Comparison of ENCODE assay signal across 37 cellular contexts in the genomic region with DNA sequence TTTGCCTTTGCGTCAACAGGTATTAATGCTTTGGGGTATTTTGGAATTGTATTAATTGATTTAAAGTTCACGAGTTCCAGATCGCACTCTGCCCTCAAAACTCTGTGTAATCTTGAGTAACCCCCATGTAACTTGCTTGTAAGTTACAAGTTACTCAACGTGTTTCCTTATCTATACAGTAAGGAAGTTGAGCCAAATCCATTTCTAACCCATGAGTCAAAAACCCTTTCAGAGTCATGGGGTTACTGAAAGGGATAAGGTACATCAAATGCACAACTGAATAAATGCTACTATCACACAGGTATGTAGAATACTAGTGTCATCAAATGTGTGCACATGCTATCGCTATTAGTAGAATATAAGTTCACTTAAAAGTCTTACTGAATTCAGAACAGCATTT. TPM values are rescaled to one million over a fixed set of nuclear protein-coding genes. Genes with fewer than 3 reads are reported as not detected.
"Had no signal": no experiment of that assay in that cellular context is flagged by ENCODE, and none has a peak within 500 bp of the region (broad histone marks: within the 10 kb centered on the region; RNA-seq: fewer than 3 reads in every experiment).

No MANE protein-coding gene starts in this region.

- H3K36me3 Mint-ChIP-seq: activated CD4-positive, alpha-beta memory T cell treated with anti-CD3 and anti-CD28 coated beads for 36 hours; activated naive CD4-positive, alpha-beta T cell treated with anti-CD3 and anti-CD28 coated beads, Interleukin-2, amount 10 ng/mL, durations not matched to agents 7 days and 5 days; activated naive CD4-positive, alpha-beta T cell treated with anti-CD3 and anti-CD28 coated beads, Interleukin-2, amount 50 U/mL, for 24 hours; activated naive CD8-positive, alpha-beta T cell; activated naive CD8-positive, alpha-beta T cell treated with anti-CD3 and anti-CD28 coated beads, Interleukin-2, amount 10 ng/mL, durations not matched to agents 7 days and 5 days; brain had no signal

- DNase-seq: activated B cell treated with CpG ODN at 0.5 μM for 24 hours; activated CD4-positive, alpha-beta memory T cell treated with anti-CD3 and anti-CD28 coated beads for 36 hours; activated CD4-positive, alpha-beta T cell treated with anti-CD3 and anti-CD28 coated beads for 4 hours; activated CD4-positive, alpha-beta T cell treated with anti-CD3 and anti-CD28 coated beads, Interleukin-2, amount 10 ng/mL, durations not matched to agents 24 days and 14 days; activated CD4-positive, alpha-beta T cell treated with anti-CD3 and anti-CD28 coated beads, Interleukin-2, amount 50 U/mL, for 1 hour; activated CD4-positive, alpha-beta T cell treated with anti-CD3 and anti-CD28 coated beads, Interleukin-2, amount 50 U/mL, for 4 hours; activated CD4-positive, CD25-positive, alpha-beta regulatory T cell treated with anti-CD3 and anti-CD28 coated beads, Interleukin-2, amount 50 U/mL, for 72 hours; activated CD8-positive, alpha-beta memory T cell treated with anti-CD3 and anti-CD28 coated beads, Interleukin-2, amount 50 U/mL, for 4 hours; activated CD8-positive, alpha-beta T cell treated with anti-CD3 and anti-CD28 coated beads for 36 hours; activated effector memory CD4-positive, alpha-beta T cell treated with anti-CD3 and anti-CD28 coated beads, Interleukin-2, amount 50 U/mL, for 16 hours; activated gamma-delta T cell treated with Interleukin-2 at 50 U/mL for 16 hours; activated naive CD4-positive, alpha-beta T cell; activated naive CD4-positive, alpha-beta T cell treated with anti-CD3 and anti-CD28 coated beads, Interleukin-2, amount 10 ng/mL, durations not matched to agents 7 days and 5 days; activated naive CD8-positive, alpha-beta T cell treated with anti-CD3 and anti-CD28 coated beads, Interleukin-2, amount 10 ng/mL, durations not matched to agents 7 days and 5 days; activated naive CD8-positive, alpha-beta T cell treated with anti-CD3 and anti-CD28 coated beads, Interleukin-2, amount 50 U/mL, for 24 hours; activated T-cell treated with anti-CD3 and anti-CD28 coated beads for 4 hours; activated T-cell treated with anti-CD3 and anti-CD28 coated beads, Interleukin-2, amount 50 U/mL, for 1 hour; activated T-cell treated with anti-CD3 and anti-CD28 coated beads, Interleukin-2, amount 50 U/mL, for 4 hours; activated T-cell treated with anti-CD3 and anti-CD28 coated beads, Interleukin-2, amount 50 U/mL, for 72 hours; amniotic stem cell; aorta; central memory CD4-positive, alpha-beta T cell; T-helper 1 cell; T-helper 2 cell; T-helper 9 cell had no signal

- H3K27me3 Mint-ChIP-seq: activated CD4-positive, alpha-beta memory T cell treated with anti-CD3 and anti-CD28 coated beads for 36 hours; activated CD4-positive, alpha-beta T cell treated with anti-CD3 and anti-CD28 coated beads, Interleukin-2, amount 10 ng/mL, durations not matched to agents 24 days and 14 days; activated naive CD4-positive, alpha-beta T cell treated with anti-CD3 and anti-CD28 coated beads, Interleukin-2, amount 10 ng/mL, durations not matched to agents 7 days and 5 days; activated naive CD8-positive, alpha-beta T cell treated with anti-CD3 and anti-CD28 coated beads, Interleukin-2, amount 10 ng/mL, durations not matched to agents 7 days and 5 days; brain had no signal

- FAIRE-seq: TTC549 had no signal

- H3K27ac ChIP-seq: VCaP had no signal

- H3K4me1 Mint-ChIP-seq: activated B cell treated with CpG ODN at 0.5 μM for 24 hours; activated CD4-positive, alpha-beta T cell treated with anti-CD3 and anti-CD28 coated beads, Interleukin-2, amount 10 ng/mL, durations not matched to agents 24 days and 14 days; activated naive CD4-positive, alpha-beta T cell treated with anti-CD3 and anti-CD28 coated beads, Interleukin-2, amount 10 ng/mL, durations not matched to agents 7 days and 5 days; activated naive CD4-positive, alpha-beta T cell treated with anti-CD3 and anti-CD28 coated beads, Interleukin-2, amount 50 U/mL, for 24 hours; activated naive CD8-positive, alpha-beta T cell treated with anti-CD3 and anti-CD28 coated beads, Interleukin-2, amount 10 ng/mL, durations not matched to agents 7 days and 5 days; activated naive CD8-positive, alpha-beta T cell treated with anti-CD3 and anti-CD28 coated beads, Interleukin-2, amount 50 U/mL, for 24 hours; activated T-helper 17 cell treated with anti-CD3 and anti-CD28 coated beads, Interleukin-2, amount 50 U/mL, for 72 hours had no signal

- H3K9me3 Mint-ChIP-seq: activated B cell treated with CpG ODN at 0.5 μM for 24 hours; activated CD4-positive, alpha-beta memory T cell treated with anti-CD3 and anti-CD28 coated beads for 36 hours; activated CD4-positive, alpha-beta T cell treated with anti-CD3 and anti-CD28 coated beads, Interleukin-2, amount 10 ng/mL, durations not matched to agents 24 days and 14 days; activated CD8-positive, alpha-beta T cell treated with anti-CD3 and anti-CD28 coated beads for 36 hours; activated naive CD4-positive, alpha-beta T cell treated with anti-CD3 and anti-CD28 coated beads, Interleukin-2, amount 10 ng/mL, durations not matched to agents 7 days and 5 days; activated naive CD8-positive, alpha-beta T cell treated with anti-CD3 and anti-CD28 coated beads, Interleukin-2, amount 10 ng/mL, durations not matched to agents 7 days and 5 days; activated naive CD8-positive, alpha-beta T cell treated with anti-CD3 and anti-CD28 coated beads, Interleukin-2, amount 50 U/mL, for 24 hours; activated T-cell treated with anti-CD3 and anti-CD28 coated beads, Interleukin-2, amount 50 U/mL, for 72 hours; activated T-helper 1 cell treated with anti-CD3 and anti-CD28 coated beads, Interleukin-12 subunit alpha, Interleukin-12 subunit beta, Interleukin-2, Interleukin-4 antibody, amounts not matched to agents 30 ng/mL and 10 ng/mL and 1 ng/mL, durations not matched to agents 14 hours and 24 hours and 36 hours; activated T-helper 17 cell treated with anti-CD3 and anti-CD28 coated beads, Interleukin-2, amount 50 U/mL, for 72 hours; brain; T-helper 1 cell treated with Interleukin-12 subunit alpha and Interleukin-12 subunit beta and Interleukin-4 antibody, amounts not matched to agents 30 μg/mL and 1 μg/mL, for 36 hours; T-helper 2 cell treated with Interferon-gamma antibody and Interleukin-4, amounts not matched to agents 5 μg/mL and 100 μg/mL, for 36 hours had no signal

- H3K27ac Mint-ChIP-seq: activated B cell treated with CpG ODN at 0.5 μM for 24 hours; activated CD4-positive, alpha-beta memory T cell treated with anti-CD3 and anti-CD28 coated beads for 36 hours; activated CD4-positive, alpha-beta T cell treated with anti-CD3 and anti-CD28 coated beads, Interleukin-2, amount 10 ng/mL, durations not matched to agents 24 days and 14 days; activated CD8-positive, alpha-beta T cell treated with anti-CD3 and anti-CD28 coated beads for 36 hours; activated naive CD4-positive, alpha-beta T cell treated with anti-CD3 and anti-CD28 coated beads, Interleukin-2, amount 10 ng/mL, durations not matched to agents 7 days and 5 days; activated naive CD4-positive, alpha-beta T cell treated with anti-CD3 and anti-CD28 coated beads, Interleukin-2, amount 50 U/mL, for 24 hours; activated naive CD8-positive, alpha-beta T cell; activated naive CD8-positive, alpha-beta T cell treated with anti-CD3 and anti-CD28 coated beads, Interleukin-2, amount 10 ng/mL, durations not matched to agents 7 days and 5 days; activated naive CD8-positive, alpha-beta T cell treated with anti-CD3 and anti-CD28 coated beads, Interleukin-2, amount 50 U/mL, for 24 hours; activated T-cell treated with anti-CD3 and anti-CD28 coated beads, Interleukin-2, amount 50 U/mL, for 72 hours; activated T-helper 1 cell treated with anti-CD3 and anti-CD28 coated beads, Interleukin-12 subunit alpha, Interleukin-12 subunit beta, Interleukin-2, Interleukin-4 antibody, amounts not matched to agents 30 ng/mL and 10 ng/mL and 1 ng/mL, durations not matched to agents 14 hours and 24 hours and 36 hours; activated T-helper 17 cell treated with anti-CD3 and anti-CD28 coated beads, Interleukin-2, amount 50 U/mL, for 72 hours; brain; T-helper 1 cell treated with Interleukin-12 subunit alpha and Interleukin-12 subunit beta and Interleukin-4 antibody, amounts not matched to agents 30 μg/mL and 1 μg/mL, for 36 hours; T-helper 2 cell treated with Interferon-gamma antibody and Interleukin-4, amounts not matched to agents 5 μg/mL and 100 μg/mL, for 36 hours had no signal

- H3K4me3 Mint-ChIP-seq: activated B cell treated with CpG ODN at 0.5 μM for 24 hours; activated CD4-positive, alpha-beta memory T cell treated with anti-CD3 and anti-CD28 coated beads for 36 hours; activated CD4-positive, alpha-beta T cell treated with anti-CD3 and anti-CD28 coated beads, Interleukin-2, amount 10 ng/mL, durations not matched to agents 24 days and 14 days; activated CD8-positive, alpha-beta T cell treated with anti-CD3 and anti-CD28 coated beads for 36 hours; activated naive CD4-positive, alpha-beta T cell treated with anti-CD3 and anti-CD28 coated beads, Interleukin-2, amount 10 ng/mL, durations not matched to agents 7 days and 5 days; activated naive CD4-positive, alpha-beta T cell treated with anti-CD3 and anti-CD28 coated beads, Interleukin-2, amount 50 U/mL, for 24 hours; activated naive CD8-positive, alpha-beta T cell; activated naive CD8-positive, alpha-beta T cell treated with anti-CD3 and anti-CD28 coated beads, Interleukin-2, amount 10 ng/mL, durations not matched to agents 7 days and 5 days; activated naive CD8-positive, alpha-beta T cell treated with anti-CD3 and anti-CD28 coated beads, Interleukin-2, amount 50 U/mL, for 24 hours; activated T-cell treated with anti-CD3 and anti-CD28 coated beads, Interleukin-2, amount 50 U/mL, for 4 hours; activated T-cell treated with anti-CD3 and anti-CD28 coated beads, Interleukin-2, amount 50 U/mL, for 72 hours; activated T-helper 1 cell treated with anti-CD3 and anti-CD28 coated beads, Interleukin-12 subunit alpha, Interleukin-12 subunit beta, Interleukin-2, Interleukin-4 antibody, amounts not matched to agents 30 ng/mL and 10 ng/mL and 1 ng/mL, durations not matched to agents 14 hours and 24 hours and 36 hours; activated T-helper 17 cell treated with anti-CD3 and anti-CD28 coated beads, Interleukin-2, amount 50 U/mL, for 72 hours; brain; T-helper 1 cell treated with Interleukin-12 subunit alpha and Interleukin-12 subunit beta and Interleukin-4 antibody, amounts not matched to agents 30 μg/mL and 1 μg/mL, for 36 hours; T-helper 2 cell treated with Interferon-gamma antibody and Interleukin-4, amounts not matched to agents 5 μg/mL and 100 μg/mL, for 36 hours had no signal

RNA-seq across cellular contexts. Expression of gene ADAMTS20, which starts 28.6 kb away (rescaled TPM):
- total RNA-seq: activated B cell treated with CpG ODN at 0.5 μM for 24 hours; activated CD4-positive, alpha-beta memory T cell treated with anti-CD3 and anti-CD28 coated beads for 36 hours; activated CD4-positive, alpha-beta T cell treated with anti-CD3 and anti-CD28 coated beads, Interleukin-2, amount 10 ng/mL, durations not matched to agents 24 days and 14 days; activated CD8-positive, alpha-beta memory T cell treated with anti-CD3 and anti-CD28 coated beads for 36 hours; activated CD8-positive, alpha-beta T cell treated with anti-CD3 and anti-CD28 coated beads for 36 hours; activated naive CD8-positive, alpha-beta T cell treated with anti-CD3 and anti-CD28 coated beads, Interleukin-2, amount 10 ng/mL, durations not matched to agents 7 days and 5 days; activated T-cell treated with anti-CD3 and anti-CD28 coated beads, Interleukin-2, amount 50 U/mL, for 4 hours; activated T-cell treated with anti-CD3 and anti-CD28 coated beads, Interleukin-2, amount 50 U/mL, for 72 hours; activated T-helper 1 cell treated with anti-CD3 and anti-CD28 coated beads, Interleukin-12 subunit alpha, Interleukin-12 subunit beta, Interleukin-2, Interleukin-4 antibody, amounts not matched to agents 30 ng/mL and 10 ng/mL and 1 ng/mL, durations not matched to agents 14 hours and 24 hours and 36 hours; aorta; cardiac septum had no signal
- polyA plus RNA-seq: adipose tissue, aorta had no signal
